16 cellular contexts compared by ENCODE assay signal in genomic region chr10:110508806-110509544, GRCh38. TPM values are rescaled to one million over a fixed set of nuclear protein-coding genes. Genes with fewer than 3 reads are reported as not detected.
DNase-seq lines count a peak whose midpoint lies in the region; ATAC-seq and TF ChIP-seq lines count a peak whose summit lies in the region.
"Had no signal": no experiment of that assay in that cellular context is flagged by ENCODE, and none has a peak within 500 bp of the region (broad histone marks: within the 10 kb centered on the region; RNA-seq: fewer than 3 reads in every experiment).

No MANE protein-coding gene starts in this region.

- no peak for TF ChIP-seq RAD21 in Ishikawa (IDR thresholded peaks at IDR 0.05; ENCODE audit: low read depth)

- H3K9me3 Mint-ChIP-seq in CD14-positive monocyte = peaks cover 0 to 5% (median 2%) of the 10 kb centered on the region in 7 donors
- H3K9me3 Mint-ChIP-seq: nephron progenitor cell had no signal

- no peak overlapping the region for H3K4me3 ChIP-seq in cardiac muscle cell
- H3K4me3 ChIP-seq: BLaER1 treated with 17β-estradiol and CSF1 and Interleukin-3, amounts not matched to agents 10 nM and 100 nM; GM23248 had no signal

- H3K9me3 ChIP-seq in cardiac muscle cell (ENCODE audit: low read depth) = no peaks in the 10 kb centered on the region

- peak overlapping the region; percentile 2 for H3K27ac ChIP-seq in cardiac muscle cell
- H3K27ac ChIP-seq: BLaER1 treated with 17β-estradiol and CSF1 and Interleukin-3, amounts not matched to agents 10 nM and 100 nM; brain microvascular endothelial cell; GM23248 had no signal

- H3K27ac Mint-ChIP-seq in CD14-positive monocyte = peak overlapping the region in 5 of 7 donors; percentile 40 to 59 (median 47)

- no peak for ATAC-seq in GM19397 (IDR thresholded peaks at IDR 0.05; ENCODE audit: unreplicated experiment)
- ATAC-seq: Panc1 had no signal

- H3K36me3 Mint-ChIP-seq in CD14-positive monocyte = peaks cover 40 to 72% of the 10 kb centered on the region in 2 donors

- DNase-seq in CD14-positive monocyte (ENCODE audit: low spot score) (no peak), RPMI7951 (ENCODE audit: low read depth) (peak; percentile 25), cardiac muscle cell (ENCODE audit: low read depth in 1 of 2, low spot score in 1 of 2) (no peak), DMS 273 treated with DMSO at 0.1 percent for 48 hours (lab: John Stamatoyannopoulos, UW) (no peak), NCI-H345 treated with DMSO at 0.1 percent for 48 hours (lab: John Stamatoyannopoulos, UW; ENCODE audit: unreplicated experiment) (no peak), posterior vena cava (ENCODE audit: low spot score) (no peak)
- DNase-seq: activated CD4-positive, alpha-beta T cell treated with anti-CD3 and anti-CD28 coated beads for 4 hours; activated effector memory CD4-positive, alpha-beta T cell treated with Interleukin-2 at 50 U/mL for 16 hours; brain microvascular endothelial cell; GM23248; nephron progenitor cell; T-helper 2 cell had no signal

- H3K4me1 Mint-ChIP-seq in CD14-positive monocyte = peaks cover 45% of the 10 kb centered on the region

- peaks cover 72% of the 10 kb centered on the region for H3K36me3 ChIP-seq in cardiac muscle cell

- TF ChIP-seq EP300 in Ishikawa (IDR thresholded peaks at IDR 0.05; ENCODE audit: borderline replicate concordance) = no peak

- H3K4me1 ChIP-seq in cardiac muscle cell (ENCODE audit: low read depth) = peaks cover 15% of the 10 kb centered on the region

- peak overlapping the region in 1 of 2 donors; percentile 46 for H3K4me3 Mint-ChIP-seq in CD14-positive monocyte
- H3K4me3 Mint-ChIP-seq: nephron progenitor cell had no signal

- TF ChIP-seq CTCF in CD14-positive monocyte (IDR thresholded peaks at IDR 0.05) = no peak
- no peak for TF ChIP-seq CTCF in cardiac muscle cell (IDR thresholded peaks at IDR 0.05; ENCODE audit: low read depth, low read length)

- intact Hi-C loops in CD14-positive monocyte (cut with micrococcal nuclease) = loop anchor here in 1 of 2 donors (10.0 kb wide), 1 partner anchor 434 kb away; no protein-coding TSS in a partner anchor
- intact Hi-C loops in posterior vena cava (cut with DNase I) = no loop called here

- H3K27me3 Mint-ChIP-seq in CD14-positive monocyte (ENCODE audit: low read depth in 3 of 3) = peaks cover 4 to 7% (median 5%) of the 10 kb centered on the region in 3 donors

- H3K27me3 ChIP-seq in cardiac muscle cell = no peaks in the 10 kb centered on the region
- H3K27me3 ChIP-seq: BLaER1 treated with 17β-estradiol and CSF1 and Interleukin-3, amounts not matched to agents 10 nM and 100 nM; brain microvascular endothelial cell had no signal

TF ChIP-seq in Ishikawa, 13 proteins besides CTCF, POLR2A, EP300 and RAD21:
- no peak for TF ChIP-seq CEBPB (IDR thresholded peaks at IDR 0.05)
- TF ChIP-seq MAX (IDR thresholded peaks at IDR 0.05) = no peak
- no peak for TF ChIP-seq TAF1 (IDR thresholded peaks at IDR 0.05; ENCODE audit: low read depth)
- TF ChIP-seq NFIC (IDR thresholded peaks at IDR 0.05) = peak; percentile 57
- peak; percentile 21; the same call in 1 of the 2 replicates for TF ChIP-seq TEAD4 (IDR thresholded peaks at IDR 0.05)
- TF ChIP-seq ZBTB7A (IDR thresholded peaks at IDR 0.05; ENCODE audit: low read depth) = no peak
- TF ChIP-seq TCF12 (IDR thresholded peaks at IDR 0.05; ENCODE audit: low read depth) = no peak
- no peak for TF ChIP-seq FOXM1 (IDR thresholded peaks at IDR 0.05; ENCODE audit: borderline replicate concordance, low read depth)

RNA-seq across cellular contexts. Expression of gene DUSP5, which starts 11.3 kb away (rescaled TPM):
- polyA plus RNA-seq in CD14-positive monocyte = 1 to 10 TPM; 2.0 to 3.9 TPM
- 6.4 and 8.9 TPM in 2 replicates for total RNA-seq in RPMI7951 (2014; rRNA removed; shearing (Covaris generic))
- total RNA-seq in cardiac muscle cell = 75.8 and 82.1 TPM in 2 replicates
- polyA plus RNA-seq in cardiac muscle cell = 64.1 and 99.5 TPM in 2 replicates
- 10 to 100 TPM in 1 of 2 donors, 1 to 10 TPM in 1; 8.5 to 23.2 TPM for total RNA-seq in posterior vena cava

RNA-seq across cellular contexts. Expression of gene SMC3, which starts 58.5 kb away (rescaled TPM):
- polyA plus RNA-seq in CD14-positive monocyte (10 to 100 TPM; 21.1 to 33.9 TPM), cardiac muscle cell (81.5 and 122 TPM in 2 replicates)
- total RNA-seq in RPMI7951 (2014; rRNA removed; shearing (Covaris generic)) = 34.4 and 43.0 TPM in 2 replicates
- total RNA-seq in cardiac muscle cell (21.6 and 40.7 TPM in 2 replicates), posterior vena cava (10 to 100 TPM; 28.1 to 35.1 TPM)
